ENCODE assay signal across 1 cellular context in genomic region chr20:35478804-35479472, GRCh38.
TF ChIP-seq lines count a peak whose summit lies in the region.

No MANE protein-coding gene starts in this region.

TF ChIP-seq in HepG2, 621 proteins besides CTCF, POLR2A, EP300 and RAD21 (continued from another document and continues in another):
- TF ChIP-seq SKIL (CRISPR knock-in tag; IDR thresholded peaks at IDR 0.05; ENCODE audit: borderline replicate concordance) (no peak), ETV5 (CRISPR knock-in tag; IDR thresholded peaks at IDR 0.05; ENCODE audit: borderline replicate concordance) (0 out of 2 replicates have a peak, but pooled peaks have one; percentile 24), U2AF1 (optimal IDR thresholded peaks at IDR 0.05; ENCODE audit: low read depth, low read length) (no peak), TFDP2 (CRISPR knock-in tag; IDR thresholded peaks at IDR 0.05) (no peak), PTBP1 (IDR thresholded peaks at IDR 0.05; ENCODE audit: low read depth, low read length, poor library complexity, severe bottlenecking) (no peak), ZNF160 (CRISPR knock-in tag; IDR thresholded peaks at IDR 0.05) (no peak), ZNF446 (CRISPR knock-in tag; IDR thresholded peaks at IDR 0.05) (peak; percentile 73; the same call in 1 of the 2 replicates), TIGD3 (CRISPR knock-in tag; IDR thresholded peaks at IDR 0.05; ENCODE audit: borderline replicate concordance) (no peak), RNF2 (conservative IDR thresholded peaks at IDR 0.05; ENCODE audit: low read depth) (no peak), TGIF2 (CRISPR knock-in tag; IDR thresholded peaks at IDR 0.05) (peak; percentile 65; the same call in 1 of the 2 replicates), SMC3 (IDR thresholded peaks at IDR 0.05; ENCODE audit: low read length) (peak; percentile 47), ZNF207 (IDR thresholded peaks at IDR 0.05; ENCODE audit: borderline replicate concordance) (no peak), ZBTB26 (CRISPR knock-in tag; IDR thresholded peaks at IDR 0.05; ENCODE audit: borderline replicate concordance) (peak; percentile 50; the same call in 1 of the 2 replicates), AKAP8 (CRISPR knock-in tag; IDR thresholded peaks at IDR 0.05) (no peak), EHMT2 (IDR thresholded peaks at IDR 0.05; ENCODE audit: borderline replicate concordance, low read depth, low read length) (no peak), ZNF580 (CRISPR knock-in tag; IDR thresholded peaks at IDR 0.05; ENCODE audit: borderline replicate concordance, low read depth) (no peak), THAP7 (CRISPR knock-in tag; IDR thresholded peaks at IDR 0.05) (no peak), ARID2 (CRISPR knock-in tag; IDR thresholded peaks at IDR 0.05; ENCODE audit: borderline replicate concordance) (no peak), ZNF333 (CRISPR knock-in tag; IDR thresholded peaks at IDR 0.05; ENCODE audit: borderline replicate concordance) (no peak), KDM6A (CRISPR knock-in tag; IDR thresholded peaks at IDR 0.05; ENCODE audit: low read depth) (no peak), MAFF (IDR thresholded peaks at IDR 0.05; ENCODE audit: low read depth, low read length) (no peak), ZNF232 (CRISPR knock-in tag; IDR thresholded peaks at IDR 0.05; ENCODE audit: borderline replicate concordance) (no peak), ZNF557 (CRISPR knock-in tag; IDR thresholded peaks at IDR 0.05) (no peak), RBM39 (IDR thresholded peaks at IDR 0.05; ENCODE audit: low read depth, low read length, poor library complexity, severe bottlenecking) (peak; percentile 68), ZNF891 (CRISPR knock-in tag; IDR thresholded peaks at IDR 0.05) (peak; percentile 84), SIN3B (IDR thresholded peaks at IDR 0.05; ENCODE audit: low read length) (no peak), CHCHD3 (CRISPR knock-in tag; IDR thresholded peaks at IDR 0.05) (0 out of 2 replicates have a peak, but pooled peaks have one; percentile 51), ZNF607 (CRISPR knock-in tag; IDR thresholded peaks at IDR 0.05; ENCODE audit: borderline replicate concordance) (no peak), POGZ (CRISPR knock-in tag; IDR thresholded peaks at IDR 0.05) (peak; percentile 62), ARHGAP35 (CRISPR knock-in tag; IDR thresholded peaks at IDR 0.05; ENCODE audit: borderline replicate concordance) (0 out of 2 replicates have a peak, but pooled peaks have one; percentile 75), MTA3 (CRISPR knock-in tag; IDR thresholded peaks at IDR 0.05) (no peak), KMT2B (CRISPR knock-in tag; IDR thresholded peaks at IDR 0.05) (no peak), SNAPC4 (CRISPR knock-in tag; IDR thresholded peaks at IDR 0.05) (no peak)
- TF ChIP-seq, protein P1, sequence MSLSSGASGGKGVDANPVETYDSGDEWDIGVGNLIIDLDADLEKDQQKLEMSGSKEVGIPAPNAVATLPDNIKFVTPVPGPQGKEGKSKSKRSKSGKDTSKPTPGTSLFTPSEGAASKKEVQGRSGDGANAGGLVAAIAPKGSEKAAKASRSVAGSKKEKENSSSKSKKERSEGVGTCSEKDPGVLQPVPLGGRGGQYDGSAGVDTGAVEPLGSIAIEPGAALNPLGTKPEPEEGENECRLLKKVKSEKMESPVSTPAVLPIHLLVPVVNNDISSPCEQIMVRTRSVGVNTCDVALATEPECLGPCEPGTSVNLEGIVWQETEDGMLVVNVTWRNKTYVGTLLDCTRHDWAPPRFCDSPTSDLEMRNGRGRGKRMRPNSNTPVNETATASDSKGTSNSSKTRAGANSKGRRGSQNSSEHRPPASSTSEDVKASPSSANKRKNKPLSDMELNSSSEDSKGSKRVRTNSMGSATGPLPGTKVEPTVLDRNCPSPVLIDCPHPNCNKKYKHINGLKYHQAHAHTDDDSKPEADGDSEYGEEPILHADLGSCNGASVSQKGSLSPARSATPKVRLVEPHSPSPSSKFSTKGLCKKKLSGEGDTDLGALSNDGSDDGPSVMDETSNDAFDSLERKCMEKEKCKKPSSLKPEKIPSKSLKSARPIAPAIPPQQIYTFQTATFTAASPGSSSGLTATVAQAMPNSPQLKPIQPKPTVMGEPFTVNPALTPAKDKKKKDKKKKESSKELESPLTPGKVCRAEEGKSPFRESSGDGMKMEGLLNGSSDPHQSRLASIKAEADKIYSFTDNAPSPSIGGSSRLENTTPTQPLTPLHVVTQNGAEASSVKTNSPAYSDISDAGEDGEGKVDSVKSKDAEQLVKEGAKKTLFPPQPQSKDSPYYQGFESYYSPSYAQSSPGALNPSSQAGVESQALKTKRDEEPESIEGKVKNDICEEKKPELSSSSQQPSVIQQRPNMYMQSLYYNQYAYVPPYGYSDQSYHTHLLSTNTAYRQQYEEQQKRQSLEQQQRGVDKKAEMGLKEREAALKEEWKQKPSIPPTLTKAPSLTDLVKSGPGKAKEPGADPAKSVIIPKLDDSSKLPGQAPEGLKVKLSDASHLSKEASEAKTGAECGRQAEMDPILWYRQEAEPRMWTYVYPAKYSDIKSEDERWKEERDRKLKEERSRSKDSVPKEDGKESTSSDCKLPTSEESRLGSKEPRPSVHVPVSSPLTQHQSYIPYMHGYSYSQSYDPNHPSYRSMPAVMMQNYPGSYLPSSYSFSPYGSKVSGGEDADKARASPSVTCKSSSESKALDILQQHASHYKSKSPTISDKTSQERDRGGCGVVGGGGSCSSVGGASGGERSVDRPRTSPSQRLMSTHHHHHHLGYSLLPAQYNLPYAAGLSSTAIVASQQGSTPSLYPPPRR (CRISPR knock-in tag; IDR thresholded peaks at IDR 0.05; ENCODE audit: borderline replicate concordance): no peak
- TF ChIP-seq, protein P2, sequence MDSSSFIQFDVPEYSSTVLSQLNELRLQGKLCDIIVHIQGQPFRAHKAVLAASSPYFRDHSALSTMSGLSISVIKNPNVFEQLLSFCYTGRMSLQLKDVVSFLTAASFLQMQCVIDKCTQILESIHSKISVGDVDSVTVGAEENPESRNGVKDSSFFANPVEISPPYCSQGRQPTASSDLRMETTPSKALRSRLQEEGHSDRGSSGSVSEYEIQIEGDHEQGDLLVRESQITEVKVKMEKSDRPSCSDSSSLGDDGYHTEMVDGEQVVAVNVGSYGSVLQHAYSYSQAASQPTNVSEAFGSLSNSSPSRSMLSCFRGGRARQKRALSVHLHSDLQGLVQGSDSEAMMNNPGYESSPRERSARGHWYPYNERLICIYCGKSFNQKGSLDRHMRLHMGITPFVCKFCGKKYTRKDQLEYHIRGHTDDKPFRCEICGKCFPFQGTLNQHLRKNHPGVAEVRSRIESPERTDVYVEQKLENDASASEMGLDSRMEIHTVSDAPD (CRISPR knock-in tag; IDR thresholded peaks at IDR 0.05): 0 out of 2 replicates have a peak, but pooled peaks have one; percentile 47
- TF ChIP-seq, protein P3, sequence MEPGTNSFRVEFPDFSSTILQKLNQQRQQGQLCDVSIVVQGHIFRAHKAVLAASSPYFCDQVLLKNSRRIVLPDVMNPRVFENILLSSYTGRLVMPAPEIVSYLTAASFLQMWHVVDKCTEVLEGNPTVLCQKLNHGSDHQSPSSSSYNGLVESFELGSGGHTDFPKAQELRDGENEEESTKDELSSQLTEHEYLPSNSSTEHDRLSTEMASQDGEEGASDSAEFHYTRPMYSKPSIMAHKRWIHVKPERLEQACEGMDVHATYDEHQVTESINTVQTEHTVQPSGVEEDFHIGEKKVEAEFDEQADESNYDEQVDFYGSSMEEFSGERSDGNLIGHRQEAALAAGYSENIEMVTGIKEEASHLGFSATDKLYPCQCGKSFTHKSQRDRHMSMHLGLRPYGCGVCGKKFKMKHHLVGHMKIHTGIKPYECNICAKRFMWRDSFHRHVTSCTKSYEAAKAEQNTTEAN (CRISPR knock-in tag; conservative IDR thresholded peaks at IDR 0.05): no peak
- TF ChIP-seq, protein P4, sequence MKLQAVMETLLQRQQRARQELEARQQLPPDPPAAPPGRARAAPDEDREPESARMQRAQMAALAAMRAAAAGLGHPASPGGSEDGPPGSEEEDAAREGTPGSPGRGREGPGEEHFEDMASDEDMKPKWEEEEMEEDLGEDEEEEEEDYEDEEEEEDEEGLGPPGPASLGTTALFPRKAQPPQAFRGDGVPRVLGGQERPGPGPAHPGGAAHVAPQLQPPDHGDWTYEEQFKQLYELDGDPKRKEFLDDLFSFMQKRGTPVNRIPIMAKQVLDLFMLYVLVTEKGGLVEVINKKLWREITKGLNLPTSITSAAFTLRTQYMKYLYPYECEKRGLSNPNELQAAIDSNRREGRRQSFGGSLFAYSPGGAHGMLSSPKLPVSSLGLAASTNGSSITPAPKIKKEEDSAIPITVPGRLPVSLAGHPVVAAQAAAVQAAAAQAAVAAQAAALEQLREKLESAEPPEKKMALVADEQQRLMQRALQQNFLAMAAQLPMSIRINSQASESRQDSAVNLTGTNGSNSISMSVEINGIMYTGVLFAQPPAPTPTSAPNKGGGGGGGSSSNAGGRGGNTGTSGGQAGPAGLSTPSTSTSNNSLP (IDR thresholded peaks at IDR 0.05; ENCODE audit: low read depth, low read length): no peak
